ENCODE assay signal across 12 cellular contexts in genomic region chr15:82100116-82100795, GRCh38. TPM values are rescaled to one million over a fixed set of nuclear protein-coding genes. Genes with fewer than 3 reads are reported as not detected.
DNase-seq lines count a peak whose midpoint lies in the region; ATAC-seq and TF ChIP-seq lines count a peak whose summit lies in the region.
"Had no signal": no experiment of that assay in that cellular context is flagged by ENCODE, and none has a peak within 500 bp of the region (broad histone marks: within the 10 kb centered on the region; RNA-seq: fewer than 3 reads in every experiment).

No MANE protein-coding gene starts in this region.

- H3K9me2 ChIP-seq in GM23338 (ENCODE audit: insufficient read depth) = peaks cover 16% of the 10 kb centered on the region

- peaks cover 24% of the 10 kb centered on the region for H3K4me1 Mint-ChIP-seq in GM23338
- H3K4me1 Mint-ChIP-seq: naive thymus-derived CD8-positive, alpha-beta T cell had no signal

- H3F3A ChIP-seq in GM23338 (replicated peaks; ENCODE audit: low read depth) = 0 out of 2 replicates have a peak, but pooled peaks cover 4% of the 10 kb centered on the region

- no peak overlapping the region for H3K27ac ChIP-seq in GM23338 (ENCODE audit: low read depth)
- H3K27ac ChIP-seq in RWPE2 (ENCODE audit: poor library complexity, severe bottlenecking) = no peak overlapping the region
- H3K27ac ChIP-seq in gastrocnemius medialis = no peak overlapping the region
- no peak overlapping the region for H3K27ac ChIP-seq in gastroesophageal sphincter
- H3K27ac ChIP-seq: ascending aorta, testis had no signal

- ATAC-seq in GM23338 = peak; percentile 79
- ATAC-seq in RWPE2 (ENCODE audit: low read depth) = 0 out of 3 replicates have a peak, but pooled peaks have one; percentile 6
- peak; percentile 21 to 56 for ATAC-seq in gastrocnemius medialis
- ATAC-seq in GM21447 (IDR thresholded peaks at IDR 0.05; ENCODE audit: unreplicated experiment) = no peak
- no peak for ATAC-seq in gastroesophageal sphincter
- no peak for ATAC-seq in GM19351 (IDR thresholded peaks at IDR 0.05; ENCODE audit: unreplicated experiment)
- ATAC-seq: naive thymus-derived CD8-positive, alpha-beta T cell had no signal

- H3K4me1 ChIP-seq in GM23338 (ENCODE audit: insufficient read depth) = peaks cover 18% of the 10 kb centered on the region
- H3K4me1 ChIP-seq in RWPE2 (ENCODE audit: insufficient read depth, poor library complexity, severe bottlenecking) = peaks cover 1% of the 10 kb centered on the region
- peaks cover 0 to 6% of the 10 kb centered on the region in 2 donors for H3K4me1 ChIP-seq in gastrocnemius medialis
- H3K4me1 ChIP-seq in gastroesophageal sphincter = no peaks in the 10 kb centered on the region
- H3K4me1 ChIP-seq: ascending aorta, testis had no signal

- TF ChIP-seq CTCF in GM23338 (conservative IDR thresholded peaks at IDR 0.05; ENCODE audit: low read depth in 2 of 2) (no peak), RWPE2 (IDR thresholded peaks at IDR 0.05; ENCODE audit: poor library complexity, severe bottlenecking) (no peak), foreskin fibroblast (IDR thresholded peaks at IDR 0.05; ENCODE audit: low read depth, low read length) (no peak), gastrocnemius medialis (IDR thresholded peaks at IDR 0.05 in 4 of 5, conservative IDR thresholded peaks at IDR 0.05 in 1 of 5) (no peak), gastroesophageal sphincter (IDR thresholded peaks at IDR 0.05) (no peak)

- no peak overlapping the region for H3K4me3 Mint-ChIP-seq in GM23338
- H3K4me3 Mint-ChIP-seq: naive thymus-derived CD8-positive, alpha-beta T cell had no signal

- 60 to 73% methylated on average over 5 to 9 of the region's 9 CpGs for WGBS in gastroesophageal sphincter (ENCODE audit: low coverage in 1 of 2), 2 donors

- peaks cover 12% of the 10 kb centered on the region for H3K27me3 Mint-ChIP-seq in GM23338 (ENCODE audit: insufficient read depth, low read depth, poor library complexity)

- H3K36me3 ChIP-seq in GM23338 (ENCODE audit: insufficient read depth) (no peaks in the 10 kb centered on the region), RWPE2 (ENCODE audit: low read depth) (no peaks in the 10 kb centered on the region), gastrocnemius medialis (no peaks in the 10 kb centered on the region), gastroesophageal sphincter (no peaks in the 10 kb centered on the region)
- H3K36me3 ChIP-seq: ascending aorta had no signal

- H3K4me2 ChIP-seq in GM23338 = peak overlapping the region; percentile 39

- peak overlapping the region; percentile 26; the same call in 1 of the 2 replicates for H3K27ac Mint-ChIP-seq in GM23338
- H3K27ac Mint-ChIP-seq: naive thymus-derived CD8-positive, alpha-beta T cell had no signal

- in situ Hi-C loops in gastrocnemius medialis (cut with MboI; ENCODE audit: low sequenced_read_pairs in 4 of 4) = no loop called here

- H3K4me3 ChIP-seq in GM23338 = no peak overlapping the region
- no peak overlapping the region for H3K4me3 ChIP-seq in RWPE2 (ENCODE audit: severe bottlenecking)
- no peak overlapping the region for H3K4me3 ChIP-seq in foreskin fibroblast (ENCODE audit: low read depth in 1 of 2, low read length in 2 of 2)
- no peak overlapping the region for H3K4me3 ChIP-seq in gastrocnemius medialis
- no peak overlapping the region for H3K4me3 ChIP-seq in gastroesophageal sphincter
- H3K4me3 ChIP-seq: ascending aorta, testis had no signal

- H3K36me3 Mint-ChIP-seq in GM23338 (ENCODE audit: low read depth) = no peaks in the 10 kb centered on the region
- H3K36me3 Mint-ChIP-seq: naive thymus-derived CD8-positive, alpha-beta T cell had no signal

- no peaks in the 10 kb centered on the region for H4K20me1 ChIP-seq in GM23338 (replicated peaks; ENCODE audit: insufficient read depth)

- peak; percentile 46 for DNase-seq in GM23338 (ENCODE audit: low spot score)
- DNase-seq in RWPE2 (ENCODE audit: low spot score) = no peak
- peak; percentile 63 to 79 for DNase-seq in foreskin fibroblast
- DNase-seq in gastrocnemius medialis = no peak
- DNase-seq: naive thymus-derived CD8-positive, alpha-beta T cell; NCI-H2029; stimulated activated CD4-positive, alpha-beta T cell treated with anti-CD3 and anti-CD28 coated beads, Interleukin-2, amount 100 ng/mL, for 24 hours; testis had no signal

- H3K27me3 ChIP-seq in GM23338 (ENCODE audit: insufficient read depth) = no peaks in the 10 kb centered on the region
- no peaks in the 10 kb centered on the region for H3K27me3 ChIP-seq in RWPE2 (ENCODE audit: insufficient read depth, poor library complexity, severe bottlenecking)
- no peaks in the 10 kb centered on the region for H3K27me3 ChIP-seq in gastrocnemius medialis
- H3K27me3 ChIP-seq in gastroesophageal sphincter = no peaks in the 10 kb centered on the region
- H3K27me3 ChIP-seq: ascending aorta, testis had no signal

- TF ChIP-seq POLR2A in gastrocnemius medialis (IDR thresholded peaks at IDR 0.05) = no peak
- TF ChIP-seq POLR2A in gastroesophageal sphincter (IDR thresholded peaks at IDR 0.05) = no peak

- H3K79me2 ChIP-seq in GM23338 (replicated peaks; ENCODE audit: insufficient read depth) = no peaks in the 10 kb centered on the region

- intact Hi-C loops in gastrocnemius medialis (cut with DNase I; ENCODE audit: low total_unique reads) = no loop called here

- no peaks in the 10 kb centered on the region for H3K9me3 Mint-ChIP-seq in GM23338
- H3K9me3 Mint-ChIP-seq: naive thymus-derived CD8-positive, alpha-beta T cell had no signal

- H3K9me3 ChIP-seq in RWPE2 (ENCODE audit: severe bottlenecking) = no peaks in the 10 kb centered on the region
- no peaks in the 10 kb centered on the region for H3K9me3 ChIP-seq in gastrocnemius medialis
- H3K9me3 ChIP-seq in gastroesophageal sphincter = no peaks in the 10 kb centered on the region
- H3K9me3 ChIP-seq: ascending aorta, testis had no signal

- no peak for TF ChIP-seq EP300 in gastroesophageal sphincter (IDR thresholded peaks at IDR 0.05)

- peak overlapping the region; percentile 9; the same call in 1 of the 2 replicates for H2AFZ ChIP-seq in GM23338

TF ChIP-seq in GM23338, 12 proteins besides CTCF, POLR2A, EP300 and RAD21 (continues in another document):
- TF ChIP-seq POLR2AphosphoS5 (IDR thresholded peaks at IDR 0.05; ENCODE audit: low read depth) (no peak), REST (IDR thresholded peaks at IDR 0.05; ENCODE audit: unreplicated experiment) (no peak), EZH2phosphoT487 (IDR thresholded peaks at IDR 0.05; ENCODE audit: unreplicated experiment) (no peak)

RNA-seq across cellular contexts. Expression of gene MEX3B, which starts 54.4 kb away (rescaled TPM):
- total RNA-seq in GM23338 (2014; rRNA removed; shearing (Covaris generic)) = 15.7 and 16.2 TPM in 2 replicates
- polyA plus RNA-seq in GM23338 (2016; fragmentation: Nextera tagmentation; extraction: Ambion mirVana) = 5.3 TPM in 2 replicates
- 1 to 10 TPM; 1.3 to 2.4 (median 1.4) TPM for total RNA-seq in gastrocnemius medialis
- 1 to 10 TPM; 1.2 to 4.4 (median 2.2) TPM for total RNA-seq in gastroesophageal sphincter
- polyA plus RNA-seq: naive thymus-derived CD8-positive, alpha-beta T cell had no signal

Comparison
In these comparisons a context has a peak if more than half of its experiments do, and no peak if none do; other contexts are left out.
1. ATAC-seq: peak in GM23338 (single experiment), RWPE2 (single experiment) and gastrocnemius medialis (2 of 2); none in GM21447 (single experiment), gastroesophageal sphincter (single experiment) and GM19351 (single experiment).
2. DNase-seq: peak in GM23338 (single experiment) and foreskin fibroblast (2 of 2); none in RWPE2 (single experiment) and gastrocnemius medialis (0 of 2).